11 cellular contexts compared by ENCODE assay signal in the genomic region with DNA sequence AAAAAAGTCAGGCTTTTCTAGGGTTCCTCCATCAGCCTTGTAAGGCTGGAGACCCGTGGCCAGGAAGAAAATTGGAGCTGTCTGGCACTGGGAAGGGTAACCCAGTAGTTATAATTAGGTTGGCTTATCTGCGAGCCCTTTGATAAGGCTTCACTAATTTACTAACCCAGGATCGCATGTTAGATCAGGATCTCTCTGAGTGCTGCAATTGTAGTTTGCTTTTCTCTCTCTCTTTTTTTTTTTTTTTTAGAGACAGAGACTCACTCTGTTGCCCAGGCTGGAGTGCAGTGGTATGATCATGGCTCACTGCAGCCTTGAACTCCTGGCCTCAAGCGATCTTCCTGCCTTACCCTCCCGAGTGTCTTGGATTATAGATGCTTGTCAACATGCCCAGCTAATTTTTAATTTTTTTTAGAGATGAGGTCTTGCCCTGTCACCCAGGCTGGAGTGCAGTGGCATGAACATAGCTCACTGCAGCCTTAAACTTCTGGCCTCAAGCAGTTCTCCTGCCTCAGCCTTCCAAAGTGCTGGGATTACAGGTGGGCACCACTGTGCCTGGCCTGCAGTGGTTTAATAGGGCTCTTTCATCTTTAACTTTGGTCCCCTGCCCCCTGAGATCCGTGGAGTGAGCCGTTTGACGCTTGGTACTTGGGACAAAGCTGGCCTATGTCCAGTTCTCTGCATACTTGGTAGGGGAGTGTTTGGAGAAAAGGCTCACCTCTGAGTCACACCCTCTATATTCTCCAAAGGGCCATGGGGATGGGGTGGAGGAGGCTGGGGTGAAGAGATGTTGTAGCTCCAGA. TPM values are rescaled to one million over a fixed set of nuclear protein-coding genes. Genes with fewer than 3 reads are reported as not detected.
A peak's percentile ranks its signal among the peaks of the same experiment; 100 is the strongest.
DNase-seq lines count a peak whose midpoint lies in the region; ATAC-seq and TF ChIP-seq lines count a peak whose summit lies in the region.
"Had no signal": no experiment of that assay in that cellular context is flagged by ENCODE, and none has a peak within 500 bp of the region (broad histone marks: within the 10 kb centered on the region; RNA-seq: fewer than 3 reads in every experiment).

No MANE protein-coding gene starts in this region.

- TF ChIP-seq CTCF in SK-N-SH (IDR thresholded peaks at IDR 0.05) (no peak), fibroblast of villous mesenchyme (IDR thresholded peaks at IDR 0.05; ENCODE audit: insufficient read depth, low read depth, low read length) (no peak), type B pancreatic cell (conservative IDR thresholded peaks at IDR 0.05) (no peak)

- H3K36me3 ChIP-seq in SK-N-SH (replicated peaks in 1 of 2; ENCODE audit: control insufficient read depth in 1 of 2, insufficient read depth in 2 of 2, low read length in 1 of 2), result peaks cover 0 to 13% of the 10 kb centered on the region in 2 experiments

- H4K20me1 ChIP-seq in SK-N-SH (ENCODE audit: insufficient read depth), result no peaks in the 10 kb centered on the region

- peak; percentile 55 to 85; a peak in 3 of 4 replicates for TF ChIP-seq EP300 in SK-N-SH (IDR thresholded peaks at IDR 0.05; ENCODE audit: borderline replicate concordance in 1 of 2, low read depth in 1 of 2, low read length in 1 of 2)

- H3K4me3 ChIP-seq in SK-N-SH (ENCODE audit: low read depth in 2 of 2, low read length in 1 of 2), result no peak overlapping the region
- no peak overlapping the region for H3K4me3 ChIP-seq in fibroblast of villous mesenchyme (ENCODE audit: low read depth, low read length)

- H3K9me3 Mint-ChIP-seq in activated naive CD4-positive, alpha-beta T cell treated with anti-CD3 and anti-CD28 coated beads, Interleukin-2, amount 50 U/mL, for 24 hours, result no peaks in the 10 kb centered on the region
- peaks cover 10 to 35% of the 10 kb centered on the region in 2 donors for H3K9me3 Mint-ChIP-seq in activated naive CD4-positive, alpha-beta T cell treated with anti-CD3 and anti-CD28 coated beads, Interleukin-2, amount 50 U/mL, for 72 hours
- H3K9me3 Mint-ChIP-seq in type B pancreatic cell, result no peaks in the 10 kb centered on the region

- H3K4me1 Mint-ChIP-seq in activated naive CD4-positive, alpha-beta T cell treated with anti-CD3 and anti-CD28 coated beads, Interleukin-2, amount 50 U/mL, for 24 hours, result peaks cover 70% of the 10 kb centered on the region
- H3K4me1 Mint-ChIP-seq in type B pancreatic cell (ENCODE audit: unreplicated experiment), result peaks cover 22% of the 10 kb centered on the region

- no peak overlapping the region for H3K4me3 Mint-ChIP-seq in activated naive CD4-positive, alpha-beta T cell treated with anti-CD3 and anti-CD28 coated beads, Interleukin-2, amount 50 U/mL, for 24 hours
- no peak overlapping the region for H3K4me3 Mint-ChIP-seq in type B pancreatic cell
- H3K4me3 Mint-ChIP-seq: neural crest cell had no signal

- peaks cover 16% of the 10 kb centered on the region for H3F3A ChIP-seq in SK-N-SH (replicated peaks; ENCODE audit: insufficient read depth)

- peaks cover 96% of the 10 kb centered on the region for H3K79me2 ChIP-seq in SK-N-SH (ENCODE audit: insufficient read depth)

- no peak for ATAC-seq in activated naive CD4-positive, alpha-beta T cell treated with anti-CD3 and anti-CD28 coated beads, Interleukin-2, amount 50 U/mL, for 72 hours

- POLR2A ChIA-PET in SK-N-SH (lab: Yijun Ruan, JAX), result no interaction called here

- peak overlapping the region; percentile 66; the same call in 1 of the 2 replicates for H3K9ac ChIP-seq in SK-N-SH

- H3K27me3 Mint-ChIP-seq in activated naive CD4-positive, alpha-beta T cell treated with anti-CD3 and anti-CD28 coated beads, Interleukin-2, amount 50 U/mL, for 24 hours, result no peaks in the 10 kb centered on the region
- H3K27me3 Mint-ChIP-seq in type B pancreatic cell, result no peaks in the 10 kb centered on the region

- TF ChIP-seq RAD21 in SK-N-SH (IDR thresholded peaks at IDR 0.05; ENCODE audit: low read length), result peak; percentile 34; the same call in 1 of the 2 replicates

- no peaks in the 10 kb centered on the region for H3K27me3 ChIP-seq in SK-N-SH (ENCODE audit: insufficient read depth)

- 19% methylated on average over 8 of the region's 8 CpGs for WGBS in SK-N-SH (ENCODE audit: low lambda C conversion rate)

- peak overlapping the region; percentile 81; the same call in 1 of the 2 replicates for H2AFZ ChIP-seq in SK-N-SH (ENCODE audit: low read depth)

- DNase-seq in activated naive CD4-positive, alpha-beta T cell treated with anti-CD3 and anti-CD28 coated beads, Interleukin-2, amount 50 U/mL, for 72 hours (ENCODE audit: low spot score in 2 of 2), result no peak
- DNase-seq in SK-N-SH, result peak; percentile 74
- DNase-seq in fibroblast of villous mesenchyme (ENCODE audit: low read depth), result peak; percentile 55
- no peak for DNase-seq in type B pancreatic cell (ENCODE audit: extremely low spot score, unreplicated experiment)
- DNase-seq in germinal center (ENCODE audit: low spot score), result no peak
- no peak for DNase-seq in NCI-H1048 (lab: John Stamatoyannopoulos, UW)
- no peak for DNase-seq in occipital lobe (lab: John Stamatoyannopoulos, UW)
- DNase-seq: activated CD8-positive, alpha-beta memory T cell treated with anti-CD3 and anti-CD28 coated beads for 24 hours; NCI-H510A had no signal

- H3K4me1 ChIP-seq in SK-N-SH (ENCODE audit: control insufficient read depth in 1 of 2, insufficient read depth in 2 of 2, low read depth in 1 of 2, low read length in 1 of 2), result peaks cover 14 to 16% of the 10 kb centered on the region in 2 experiments; a peak in 3 of 4 replicates

- CTCF ChIA-PET in SK-N-SH (lab: Yijun Ruan, JAX), result interaction anchor here (1.2 to 1.5 kb wide), 4 partner anchors 8 to 92 kb away, joined by 3 to 5 read pairs (median 4); no protein-coding TSS in a partner anchor

- no peaks in the 10 kb centered on the region for H3K9me2 ChIP-seq in SK-N-SH

- H3K4me2 ChIP-seq in SK-N-SH, result peak overlapping the region; percentile 70

- no peaks in the 10 kb centered on the region for H3K9me3 ChIP-seq in SK-N-SH

- H3K27ac Mint-ChIP-seq in activated naive CD4-positive, alpha-beta T cell treated with anti-CD3 and anti-CD28 coated beads, Interleukin-2, amount 50 U/mL, for 24 hours, result peak overlapping the region; percentile 41
- peak overlapping the region in 1 of 2 donors; percentile 25 for H3K27ac Mint-ChIP-seq in activated naive CD4-positive, alpha-beta T cell treated with anti-CD3 and anti-CD28 coated beads, Interleukin-2, amount 50 U/mL, for 72 hours
- peak overlapping the region; percentile 32 for H3K27ac Mint-ChIP-seq in type B pancreatic cell

- H3K36me3 Mint-ChIP-seq in activated naive CD4-positive, alpha-beta T cell treated with anti-CD3 and anti-CD28 coated beads, Interleukin-2, amount 50 U/mL, for 24 hours, result peaks cover 29% of the 10 kb centered on the region
- H3K36me3 Mint-ChIP-seq in activated naive CD4-positive, alpha-beta T cell treated with anti-CD3 and anti-CD28 coated beads, Interleukin-2, amount 50 U/mL, for 72 hours, result peaks cover 31 to 70% of the 10 kb centered on the region in 2 donors
- H3K36me3 Mint-ChIP-seq in type B pancreatic cell, result peaks cover 24% of the 10 kb centered on the region

- peak overlapping the region; percentile 29 to 88; a peak in 3 of 4 replicates for H3K27ac ChIP-seq in SK-N-SH (ENCODE audit: low read depth in 2 of 2, low read length in 1 of 2)

TF ChIP-seq in SK-N-SH, 30 proteins besides CTCF, POLR2A, EP300 and RAD21 (continues in another document):
- TF ChIP-seq TAF1 (IDR thresholded peaks at IDR 0.05; ENCODE audit: borderline replicate concordance, low read depth, low read length) (no peak), GABPA (IDR thresholded peaks at IDR 0.05; ENCODE audit: low read depth) (no peak), RCOR1 (IDR thresholded peaks at IDR 0.05; ENCODE audit: low read length) (peak; percentile 92), SIN3A (IDR thresholded peaks at IDR 0.05; ENCODE audit: borderline replicate concordance, low read depth, low read length) (no peak), GATA2 (CRISPR knock-in tag; IDR thresholded peaks at IDR 0.05) (peak; percentile 97), YY1 (IDR thresholded peaks at IDR 0.05; ENCODE audit: low read depth) (no peak), TEAD4 (IDR thresholded peaks at IDR 0.05; ENCODE audit: borderline replicate concordance, insufficient read depth) (peak; percentile 37; the same call in 1 of the 2 replicates), JUND (IDR thresholded peaks at IDR 0.05) (peak; percentile 57), TCF12 (IDR thresholded peaks at IDR 0.05) (peak; percentile 25; the same call in 1 of the 2 replicates), RXRA (IDR thresholded peaks at IDR 0.05; ENCODE audit: borderline replicate concordance, low read depth) (peak; percentile 55; the same call in 1 of the 2 replicates), RFX5 (IDR thresholded peaks at IDR 0.05; ENCODE audit: low read length) (peak; percentile 49; the same call in 1 of the 2 replicates), FOSL2 (IDR thresholded peaks at IDR 0.05; ENCODE audit: borderline replicate concordance, low read depth) (peak; percentile 75; the same call in 1 of the 2 replicates), NRF1 (IDR thresholded peaks at IDR 0.05; ENCODE audit: low read depth, low read length) (no peak), POLR2AphosphoS5 (IDR thresholded peaks at IDR 0.05; ENCODE audit: low read depth, low read length) (peak; percentile 45; the same call in 1 of the 2 replicates)
- TF ChIP-seq, protein P1, sequence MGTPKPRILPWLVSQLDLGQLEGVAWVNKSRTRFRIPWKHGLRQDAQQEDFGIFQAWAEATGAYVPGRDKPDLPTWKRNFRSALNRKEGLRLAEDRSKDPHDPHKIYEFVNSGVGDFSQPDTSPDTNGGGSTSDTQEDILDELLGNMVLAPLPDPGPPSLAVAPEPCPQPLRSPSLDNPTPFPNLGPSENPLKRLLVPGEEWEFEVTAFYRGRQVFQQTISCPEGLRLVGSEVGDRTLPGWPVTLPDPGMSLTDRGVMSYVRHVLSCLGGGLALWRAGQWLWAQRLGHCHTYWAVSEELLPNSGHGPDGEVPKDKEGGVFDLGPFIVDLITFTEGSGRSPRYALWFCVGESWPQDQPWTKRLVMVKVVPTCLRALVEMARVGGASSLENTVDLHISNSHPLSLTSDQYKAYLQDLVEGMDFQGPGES (IDR thresholded peaks at IDR 0.05; ENCODE audit: low read depth, low read length), result no peak

RNA-seq across cellular contexts. Expression of a gene that starts 17.2 kb away (rescaled TPM):
- 10 to 100 TPM; 51.8 to 66.9 TPM for total RNA-seq in activated naive CD4-positive, alpha-beta T cell treated with anti-CD3 and anti-CD28 coated beads, Interleukin-2, amount 50 U/mL, for 72 hours
- polyA plus RNA-seq in SK-N-SH (2012; rRNA removed), result 17.7 and 23.7 TPM in 2 replicates
- 13.4 and 19.1 TPM in 2 replicates for polyA plus RNA-seq in SK-N-SH (2012; cell fraction: cytosol; rRNA removed)
- 49.9 and 61.1 TPM in 2 replicates for polyA plus RNA-seq in SK-N-SH (2012; cell fraction: nucleus; rRNA removed)
- total RNA-seq in fibroblast of villous mesenchyme, result 26.1 and 34.1 TPM in 2 replicates
- 38.1 and 53.7 TPM in 2 replicates for total RNA-seq in type B pancreatic cell (ENCODE audit: low replicate concordance)
- total RNA-seq in occipital lobe, result 10.5 TPM

Comparison
In these comparisons a context has a peak if more than half of its experiments do, and no peak if none do; other contexts are left out.
1. DNase-seq: peak in SK-N-SH (single experiment) and fibroblast of villous mesenchyme (single experiment); none in activated naive CD4-positive, alpha-beta T cell treated with anti-CD3 and anti-CD28 coated beads, Interleukin-2, amount 50 U/mL, for 72 hours (0 of 2), type B pancreatic cell (single experiment), germinal center (single experiment), NCI-H1048 (single experiment) and occipital lobe (single experiment).